Comparison of ENCODE assay signal across 8 cellular contexts in genomic region chrX:1453390-1453783, GRCh38. TPM values are rescaled to one million over a fixed set of nuclear protein-coding genes. Genes with fewer than 3 reads are reported as not detected.
DNase-seq lines count a peak whose midpoint lies in the region; ATAC-seq and TF ChIP-seq lines count a peak whose summit lies in the region.

No MANE protein-coding gene starts in this region.

- BruUV-seq in Calu3 (replicated peaks; lab: Mats Ljungman, UMichigan) (no TSS peak), PC-9 (replicated peaks; lab: Mats Ljungman, UMichigan) (no TSS peak)

- H3K4me1 ChIP-seq in PC-9 (replicated peaks; ENCODE audit: insufficient read depth) = no peaks in the 10 kb centered on the region
- H3K4me1 ChIP-seq in colonic mucosa = no peaks in the 10 kb centered on the region

- H3K27me3 ChIP-seq in PC-9 (ENCODE audit: insufficient read depth, low read depth) (peaks cover 20% of the 10 kb centered on the region), colonic mucosa (no peaks in the 10 kb centered on the region)

- peaks cover 40% of the 10 kb centered on the region for H3K79me2 ChIP-seq in PC-9 (ENCODE audit: low read depth)

- intact Hi-C loops in Calu3 (cut with micrococcal nuclease; ENCODE audit: unreplicated experiment) = loop anchor here (5.0 to 10.0 kb wide), 2 partner anchors 129 to 1361 kb away; no protein-coding TSS in a partner anchor
- intact Hi-C loops in PC-9 (cut with micrococcal nuclease; ENCODE audit: unreplicated experiment) = loop anchor here (2.0 to 10.0 kb wide), 5 partner anchors 139 to 1241 kb away; partner anchors contain the start of genes AKAP17A and CD99
- intact Hi-C loops in colonic mucosa (cut with DNase I) = loop anchor here (5.0 to 10.0 kb wide), 2 partner anchors 71 to 1151 kb away; no protein-coding TSS in a partner anchor

- H3K4me3 Mint-ChIP-seq in Calu3 (ENCODE audit: low read depth, unreplicated experiment) (peak overlapping the region; percentile 81), naive B cell (peak overlapping the region; percentile 76 to 98 (median 88))

- H3K9me3 ChIP-seq in PC-9 (ENCODE audit: insufficient read depth, low read depth) (no peaks in the 10 kb centered on the region), colonic mucosa (no peaks in the 10 kb centered on the region)

- peak; percentile 6 for ATAC-seq in GM21825 (IDR thresholded peaks at IDR 0.05; ENCODE audit: unreplicated experiment)
- ATAC-seq in naive B cell (ENCODE audit: low read depth in 2 of 2) = peak; percentile 56 to 57
- no peak for ATAC-seq in GM18861 (IDR thresholded peaks at IDR 0.05; ENCODE audit: unreplicated experiment)

- CTCF ChIA-PET in Calu3 (lab: Charles Lee) (no interaction called here), PC-9 (lab: Charles Lee) (no interaction called here)

- H3K9me2 ChIP-seq in PC-9 (ENCODE audit: insufficient read depth) = no peaks in the 10 kb centered on the region

- peak overlapping the region; percentile 50; the same call in 1 of the 2 replicates for H3K27ac ChIP-seq in PC-9
- H3K27ac ChIP-seq in colonic mucosa = peak overlapping the region; percentile 64

- H3K4me2 ChIP-seq in PC-9 = peak overlapping the region; percentile 70

- H3K27ac Mint-ChIP-seq in Calu3 (ENCODE audit: unreplicated experiment) = peak overlapping the region; percentile 28
- H3K27ac Mint-ChIP-seq in naive B cell = peak overlapping the region; percentile 82 to 98 (median 97)

- H3K4me1 Mint-ChIP-seq in Calu3 (ENCODE audit: low read depth, unreplicated experiment) (no peaks in the 10 kb centered on the region), naive B cell (peaks cover 31 to 41% (median 33%) of the 10 kb centered on the region in 3 donors)

- peaks cover 12% of the 10 kb centered on the region for H3K27me3 Mint-ChIP-seq in Calu3 (ENCODE audit: unreplicated experiment)
- no peaks in the 10 kb centered on the region for H3K27me3 Mint-ChIP-seq in naive B cell

- POLR2A ChIA-PET in PC-9 (lab: Charles Lee; ENCODE audit: unreplicated experiment) = no interaction called here

- H3K36me3 ChIP-seq in PC-9 (ENCODE audit: low read depth) (0 out of 2 replicates have a peak, but pooled peaks cover 3% of the 10 kb centered on the region), colonic mucosa (no peaks in the 10 kb centered on the region)

- H2AFZ ChIP-seq in PC-9 = peak overlapping the region; percentile 88; the same call in 1 of the 2 replicates

- H3K36me3 Mint-ChIP-seq in Calu3 (ENCODE audit: insufficient read depth, unreplicated experiment) = peaks cover 43% of the 10 kb centered on the region
- peaks cover 4 to 11% of the 10 kb centered on the region in 2 donors for H3K36me3 Mint-ChIP-seq in naive B cell

- no peaks in the 10 kb centered on the region for H3F3A ChIP-seq in PC-9 (ENCODE audit: insufficient read depth, low read depth)

- H3K9ac ChIP-seq in colonic mucosa (ENCODE audit: low read depth in 2 of 2, low read length in 2 of 2) = peak overlapping the region in 1 of 2 donors; percentile 73

- no peak for TF ChIP-seq CTCF in Calu3 (IDR thresholded peaks at IDR 0.05; ENCODE audit: unreplicated experiment)
- TF ChIP-seq CTCF in PC-9 (conservative IDR thresholded peaks at IDR 0.05) = no peak
- TF ChIP-seq CTCF in colonic mucosa (IDR thresholded peaks at IDR 0.05) = no peak

- no peaks in the 10 kb centered on the region for H4K20me1 ChIP-seq in PC-9 (ENCODE audit: insufficient read depth)

- peaks cover 7% of the 10 kb centered on the region for H3K9me3 Mint-ChIP-seq in Calu3 (ENCODE audit: low read depth, unreplicated experiment)
- peaks cover 1 to 10% (median 8%) of the 10 kb centered on the region in 7 donors for H3K9me3 Mint-ChIP-seq in naive B cell

- peak overlapping the region; percentile 61; the same call in 1 of the 2 replicates for H3K4me3 ChIP-seq in PC-9
- H3K4me3 ChIP-seq in colonic mucosa = peak overlapping the region; percentile 31

- DNase-seq in Calu3 (no peak), PC-9 (peak in 1 of 2 experiments; percentile 38), colonic mucosa (no peak), naive B cell (peak; percentile 78), foreskin melanocyte (no peak), RKO (ENCODE audit: low spot score) (no peak)

RNA-seq across cellular contexts. Expression of gene ASMTL, which starts 0.7 kb away (rescaled TPM):
- total RNA-seq in Calu3 (2022) (14.4 and 18.0 TPM in 2 replicates), PC-9 (2021) (42.7 and 55.4 TPM in 2 replicates), colonic mucosa (10 to 100 TPM; 17.4 to 21.6 TPM)
- 10 to 100 TPM; 49.2 to 66.0 (median 57.7) TPM for polyA plus RNA-seq in naive B cell (ENCODE audit: low read depth in 6 of 6)
